28 cellular contexts compared by ENCODE assay signal in genomic region chr2:213455316-213456008, GRCh38.
DNase-seq lines count a peak whose midpoint lies in the region; FAIRE-seq and TF ChIP-seq lines count a peak whose summit lies in the region.
"Had no signal": no experiment of that assay in that cellular context is flagged by ENCODE, and none has a peak within 500 bp of the region (broad histone marks: within the 10 kb centered on the region; RNA-seq: fewer than 3 reads in every experiment).

No MANE protein-coding gene starts in this region.

- no peaks in the 10 kb centered on the region for H3K36me3 ChIP-seq in HEK293 (ENCODE audit: control insufficient read depth in 2 of 2, insufficient read depth in 1 of 2, low read length in 2 of 2)
- no peaks in the 10 kb centered on the region for H3K36me3 ChIP-seq in endodermal cell (ENCODE audit: control insufficient read depth, insufficient read depth, low read length)
- H3K36me3 ChIP-seq in smooth muscle cell (ENCODE audit: low read depth): no peaks in the 10 kb centered on the region
- no peaks in the 10 kb centered on the region for H3K36me3 ChIP-seq in A673 (ENCODE audit: insufficient read depth, low read length, poor library complexity, severe bottlenecking)
- H3K36me3 ChIP-seq: breast epithelium, gastrocnemius medialis, suprapubic skin, uterus had no signal

- BruUV-seq in A673 (replicated peaks; lab: Mats Ljungman, UMichigan): no TSS peak

- no peaks in the 10 kb centered on the region for H3K36me3 Mint-ChIP-seq in endodermal cell (ENCODE audit: low read depth)
- H3K36me3 Mint-ChIP-seq: CD8-positive, alpha-beta memory T cell had no signal

- no peaks in the 10 kb centered on the region for H3K9me3 ChIP-seq in HEK293 (ENCODE audit: control insufficient read depth, insufficient read depth, low read depth, low read length)
- H3K9me3 ChIP-seq in endodermal cell (ENCODE audit: control insufficient read depth, low read length): no peaks in the 10 kb centered on the region
- no peaks in the 10 kb centered on the region for H3K9me3 ChIP-seq in smooth muscle cell (replicated peaks; ENCODE audit: low read depth)
- H3K9me3 ChIP-seq in A673 (ENCODE audit: low read depth, low read length, poor library complexity, severe bottlenecking): no peaks in the 10 kb centered on the region
- H3K9me3 ChIP-seq: breast epithelium, gastrocnemius medialis, suprapubic skin, uterus had no signal

- H3K27ac ChIP-seq in HEK293 (ENCODE audit: extremely low read depth, low read depth, low read length) (no peak overlapping the region), endodermal cell (ENCODE audit: low read depth, low read length) (no peak overlapping the region), smooth muscle cell (ENCODE audit: low read depth) (peak overlapping the region; percentile 69), A673 (ENCODE audit: low read depth, low read length, poor library complexity, severe bottlenecking) (no peak overlapping the region)
- H3K27ac ChIP-seq: breast epithelium, gastrocnemius medialis, suprapubic skin, uterus had no signal

- H3K27ac Mint-ChIP-seq in endodermal cell: peak overlapping the region; percentile 86
- H3K27ac Mint-ChIP-seq: activated CD4-positive, alpha-beta memory T cell treated with anti-CD3 and anti-CD28 coated beads, Interleukin-2, amount 10 ng/mL, durations not matched to agents 7 days and 5 days; activated T-helper 17 cell treated with anti-CD3 and anti-CD28 coated beads, Interleukin-2, amount 50 U/mL, for 72 hours; B cell; CD8-positive, alpha-beta memory T cell; nephron progenitor cell had no signal

- intact Hi-C loops in A673 (cut with micrococcal nuclease; ENCODE audit: unreplicated experiment): no loop called here

- H2AFZ ChIP-seq in smooth muscle cell (ENCODE audit: low read depth): no peak overlapping the region

- H3F3A ChIP-seq in smooth muscle cell (ENCODE audit: low read depth): no peaks in the 10 kb centered on the region

- H3K9ac ChIP-seq in endodermal cell (ENCODE audit: extremely low read depth, low read length, poor library complexity, severe bottlenecking) (no peak overlapping the region), smooth muscle cell (ENCODE audit: low read depth) (peak overlapping the region; percentile 18)

- H3K79me2 ChIP-seq in smooth muscle cell (ENCODE audit: low read depth): no peaks in the 10 kb centered on the region

- DNase-seq in NCI-H82 (lab: John Stamatoyannopoulos, UW) (peak; percentile 22), NCI-H82 treated with DMSO at 0.1 percent for 48 hours (lab: John Stamatoyannopoulos, UW; ENCODE audit: unreplicated experiment) (no peak), endodermal cell (peak; percentile 45), smooth muscle cell (lab: John Stamatoyannopoulos, UW; ENCODE audit: unreplicated experiment) (no peak), urothelium cell line (ENCODE audit: low spot score) (no peak), A673 (ENCODE audit: low spot score) (no peak)
- no peak for DNase-seq in activated T-cell treated with anti-CD3 and anti-CD28 coated beads, Interleukin-2, amount 50 U/mL, for 1 hour
- DNase-seq: activated CD4-positive, alpha-beta memory T cell treated with anti-CD3 and anti-CD28 coated beads, Interleukin-2, amount 10 ng/mL, durations not matched to agents 7 days and 5 days; activated CD4-positive, alpha-beta T cell treated with anti-CD3 and anti-CD28 coated beads for 1 hour; activated naive CD4-positive, alpha-beta T cell treated with anti-CD3 and anti-CD28 coated beads, Interleukin-2, amount 50 U/mL, for 16 hours; amygdala; CD8-positive, alpha-beta memory T cell; gastrocnemius medialis; GF-D8; NCI-H1092; NCI-H1694; NCI-H510A treated with DMSO at 0.1 percent for 48 hours; nephron progenitor cell; PC-3; stimulated activated naive CD4-positive, alpha-beta T cell treated with Interleukin-2 at 50 U/mL for 16 hours; uterus had no signal

- no peak overlapping the region for H3K4me3 Mint-ChIP-seq in endodermal cell
- H3K4me3 Mint-ChIP-seq: activated CD4-positive, alpha-beta memory T cell treated with anti-CD3 and anti-CD28 coated beads, Interleukin-2, amount 10 ng/mL, durations not matched to agents 7 days and 5 days; activated T-helper 17 cell treated with anti-CD3 and anti-CD28 coated beads, Interleukin-2, amount 50 U/mL, for 72 hours; B cell; CD8-positive, alpha-beta memory T cell; nephron progenitor cell had no signal

- WGBS in endodermal cell (ENCODE audit: insufficient coverage in 1 of 2, insufficient read length in 1 of 2), 2 experiments: 85 to 91% methylated on average over 4 to 5 of the region's 5 CpGs
- WGBS in smooth muscle cell (ENCODE audit: low lambda C conversion rate): 40% methylated on average over 5 of the region's 5 CpGs

- no peaks in the 10 kb centered on the region for H3K27me3 ChIP-seq in endodermal cell (ENCODE audit: control insufficient read depth, insufficient read depth, low read length, poor library complexity, severe bottlenecking)
- no peaks in the 10 kb centered on the region for H3K27me3 ChIP-seq in smooth muscle cell (ENCODE audit: low read depth)
- H3K27me3 ChIP-seq in A673 (replicated peaks; ENCODE audit: insufficient read depth, low read depth, low read length, poor library complexity): no peaks in the 10 kb centered on the region
- H3K27me3 ChIP-seq: breast epithelium, gastrocnemius medialis, suprapubic skin, uterus had no signal

- H3K4me2 ChIP-seq in smooth muscle cell: no peak overlapping the region

- H4K20me1 ChIP-seq in smooth muscle cell (ENCODE audit: low read depth): no peaks in the 10 kb centered on the region

- no peaks in the 10 kb centered on the region for H3K27me3 Mint-ChIP-seq in endodermal cell (ENCODE audit: insufficient read depth)
- H3K27me3 Mint-ChIP-seq: activated CD4-positive, alpha-beta memory T cell treated with anti-CD3 and anti-CD28 coated beads, Interleukin-2, amount 10 ng/mL, durations not matched to agents 7 days and 5 days; B cell had no signal

- H3K4me1 Mint-ChIP-seq in endodermal cell: peaks cover 3% of the 10 kb centered on the region
- H3K4me1 Mint-ChIP-seq: activated CD4-positive, alpha-beta memory T cell treated with anti-CD3 and anti-CD28 coated beads, Interleukin-2, amount 10 ng/mL, durations not matched to agents 7 days and 5 days; activated T-helper 17 cell treated with anti-CD3 and anti-CD28 coated beads, Interleukin-2, amount 50 U/mL, for 72 hours; B cell; CD8-positive, alpha-beta memory T cell had no signal

- H3K4me3 ChIP-seq in HEK293 (ENCODE audit: low read depth, low read length) (no peak overlapping the region), endodermal cell (ENCODE audit: low read length) (no peak overlapping the region), smooth muscle cell (no peak overlapping the region), A673 (ENCODE audit: low read depth, low read length, poor library complexity, severe bottlenecking) (no peak overlapping the region)
- H3K4me3 ChIP-seq: breast epithelium, gastrocnemius medialis, K562, suprapubic skin, uterus had no signal

- TF ChIP-seq CTCF in HEK293 (tag by site-specific recombination; IDR thresholded peaks at IDR 0.05) (no peak), endodermal cell (conservative IDR thresholded peaks at IDR 0.05) (no peak), smooth muscle cell (IDR thresholded peaks at IDR 0.05; ENCODE audit: borderline replicate concordance, insufficient read depth, poor library complexity, severe bottlenecking) (no peak), A673 (conservative IDR thresholded peaks at IDR 0.05; ENCODE audit: low read depth, low read length) (no peak)

- no peaks in the 10 kb centered on the region for H3K4me1 ChIP-seq in HEK293 (ENCODE audit: control insufficient read depth, insufficient read depth, low read length)
- H3K4me1 ChIP-seq in endodermal cell (ENCODE audit: control insufficient read depth, insufficient read depth, low read length): no peaks in the 10 kb centered on the region
- H3K4me1 ChIP-seq in smooth muscle cell (ENCODE audit: low read depth): peaks cover 5% of the 10 kb centered on the region
- no peaks in the 10 kb centered on the region for H3K4me1 ChIP-seq in A673 (ENCODE audit: insufficient read depth, low read length, poor library complexity, severe bottlenecking)
- H3K4me1 ChIP-seq: breast epithelium, gastrocnemius medialis, suprapubic skin, uterus had no signal

- CTCF ChIA-PET in HEK293 (lab: Yijun Ruan, JAX): no interaction called here
- CTCF ChIA-PET in A673 (lab: Charles Lee): no interaction called here

- POLR2A ChIA-PET in HEK293 (lab: Yijun Ruan, JAX): no interaction called here
- POLR2A ChIA-PET in A673 (lab: Charles Lee; ENCODE audit: low non-redundant PET): no interaction called here

- FAIRE-seq in urothelium cell line (lab: Jason Lieb, UNC): no peak
- FAIRE-seq: endothelial cell of umbilical vein, K562 had no signal

- H3K9me3 Mint-ChIP-seq in endodermal cell: no peaks in the 10 kb centered on the region
- H3K9me3 Mint-ChIP-seq: activated CD4-positive, alpha-beta memory T cell treated with anti-CD3 and anti-CD28 coated beads, Interleukin-2, amount 10 ng/mL, durations not matched to agents 7 days and 5 days; activated T-helper 17 cell treated with anti-CD3 and anti-CD28 coated beads, Interleukin-2, amount 50 U/mL, for 72 hours; nephron progenitor cell had no signal

TF ChIP-seq in HEK293, 187 proteins besides CTCF, POLR2A, EP300 and RAD21:
- TF ChIP-seq SETDB1 (IDR thresholded peaks at IDR 0.05; ENCODE audit: insufficient read length, low read length) (peak; percentile 29), ZNF292 (tag by site-specific recombination; IDR thresholded peaks at IDR 0.05; ENCODE audit: borderline replicate concordance, low read depth) (no peak)
TF ChIP-seq in HEK293: peak in this region for 1.

Comparison
In these comparisons a context has a peak if more than half of its experiments do, and no peak if none do; other contexts are left out.
1. DNase-seq: peak in NCI-H82 (single experiment) and endodermal cell (single experiment); none in NCI-H82 treated with DMSO at 0.1 percent for 48 hours (single experiment), smooth muscle cell (single experiment), urothelium cell line (single experiment), A673 (single experiment) and activated T-cell treated with anti-CD3 and anti-CD28 coated beads, Interleukin-2, amount 50 U/mL, for 1 hour (single experiment).